In genomic region chr15:25403771-25404170, GRCh38 we compare ENCODE assay signal across 17 cellular contexts.
"Had no signal": no experiment of that assay in that cellular context is flagged by ENCODE, and none has a peak within 500 bp of the region (broad histone marks: within the 10 kb centered on the region; RNA-seq: fewer than 3 reads in every experiment).

No MANE protein-coding gene starts in this region.

- H3K27me3 Mint-ChIP-seq: activated CD4-positive, alpha-beta T cell treated with anti-CD3 and anti-CD28 coated beads, Interleukin-2, amount 10 ng/mL, durations not matched to agents 7 days and 5 days; activated naive CD8-positive, alpha-beta T cell treated with anti-CD3 and anti-CD28 coated beads, Interleukin-2, amount 10 ng/mL, durations not matched to agents 7 days and 5 days; brain had no signal

- DNase-seq: activated CD4-positive, alpha-beta T cell treated with anti-CD3 and anti-CD28 coated beads, Interleukin-2, amount 10 ng/mL, durations not matched to agents 7 days and 5 days; activated CD4-positive, CD25-positive, alpha-beta regulatory T cell; activated CD8-positive, alpha-beta memory T cell treated with anti-CD3 and anti-CD28 coated beads, Interleukin-2, amount 50 U/mL, for 48 hours; activated naive CD8-positive, alpha-beta T cell treated with anti-CD3 and anti-CD28 coated beads, Interleukin-2, amount 10 ng/mL, durations not matched to agents 7 days and 5 days; central memory CD4-positive, alpha-beta T cell; colonic mucosa; esophagus squamous epithelium; left ventricle myocardium superior; mesenchymal stem cell; natural killer cell; stimulated activated CD4-positive, alpha-beta T cell treated with anti-CD3 and anti-CD28 coated beads, Interleukin-2, amount 100 ng/mL, for 48 hours; stimulated activated naive CD4-positive, alpha-beta T cell treated with Interleukin-2 at 50 U/mL for 16 hours; substantia nigra; transverse colon had no signal

- H3K36me3 ChIP-seq: colonic mucosa had no signal

- ATAC-seq: left ventricle myocardium superior, natural killer cell had no signal

- H3K27ac ChIP-seq: colonic mucosa, esophagus squamous epithelium, right atrium auricular region, transverse colon, vagina had no signal

- H3K27ac Mint-ChIP-seq: activated CD4-positive, alpha-beta T cell treated with anti-CD3 and anti-CD28 coated beads, Interleukin-2, amount 10 ng/mL, durations not matched to agents 7 days and 5 days; activated naive CD8-positive, alpha-beta T cell treated with anti-CD3 and anti-CD28 coated beads, Interleukin-2, amount 10 ng/mL, durations not matched to agents 7 days and 5 days; brain; natural killer cell had no signal

- H3K9me3 ChIP-seq: colonic mucosa, transverse colon had no signal

- H3K9me3 Mint-ChIP-seq: natural killer cell had no signal

- H3K4me3 ChIP-seq: colonic mucosa, esophagus squamous epithelium, right atrium auricular region, transverse colon, vagina had no signal

- H3K27me3 ChIP-seq: colonic mucosa, esophagus squamous epithelium, right atrium auricular region, transverse colon, vagina had no signal

- H3K4me3 Mint-ChIP-seq: activated CD4-positive, alpha-beta T cell treated with anti-CD3 and anti-CD28 coated beads, Interleukin-2, amount 10 ng/mL, durations not matched to agents 7 days and 5 days; activated naive CD8-positive, alpha-beta T cell treated with anti-CD3 and anti-CD28 coated beads, Interleukin-2, amount 10 ng/mL, durations not matched to agents 7 days and 5 days; brain; natural killer cell had no signal

- H3K4me1 ChIP-seq: colonic mucosa had no signal
